In the genomic region with DNA sequence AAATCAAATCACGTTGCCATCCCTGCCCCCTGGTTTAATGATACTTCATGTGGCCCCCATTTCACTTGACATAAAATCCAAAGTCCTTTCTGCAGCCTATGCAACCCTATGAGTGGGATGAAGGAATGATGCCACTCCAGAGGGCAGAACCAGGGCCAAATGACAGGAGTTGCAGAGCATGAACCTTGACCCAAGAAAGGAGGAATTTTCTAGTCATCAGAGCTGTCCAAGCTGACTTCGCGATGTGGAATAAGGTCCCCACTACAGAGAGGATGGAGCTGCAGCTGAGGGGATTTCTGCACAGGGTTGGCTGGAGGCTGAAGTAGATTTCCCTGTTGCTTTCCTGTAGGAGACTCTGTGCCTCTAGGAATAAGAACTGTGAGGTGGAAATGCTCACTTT, we compare ENCODE assay signal across 19 cellular contexts. TPM values are rescaled to one million over a fixed set of nuclear protein-coding genes. Genes with fewer than 3 reads are reported as not detected.
"Had no signal": no experiment of that assay in that cellular context is flagged by ENCODE, and none has a peak within 500 bp of the region (broad histone marks: within the 10 kb centered on the region; RNA-seq: fewer than 3 reads in every experiment).

No MANE protein-coding gene starts in this region.

- H3K27me3 ChIP-seq: pancreas, right lobe of liver, testis had no signal

- H3K36me3 Mint-ChIP-seq: stimulated activated memory B cell treated with anti-CD40 and anti-IgM and Interleukin-4, amounts not matched to agents 10 μg/mL and 1 μg/mL and 100 μg/mL, for 72 hours; type B pancreatic cell had no signal

- H3K27ac ChIP-seq: dorsolateral prefrontal cortex, gastrocnemius medialis, lower lobe of right lung, pancreas, right lobe of liver, spleen, testis, tibial artery had no signal

- H3K27ac Mint-ChIP-seq: stimulated activated memory B cell treated with anti-CD40 and anti-IgM and Interleukin-4, amounts not matched to agents 10 μg/mL and 1 μg/mL and 100 μg/mL, for 72 hours; type B pancreatic cell had no signal

- H3K9me3 ChIP-seq: gastrocnemius medialis, lower lobe of right lung, pancreas, right lobe of liver, spleen, testis, tibial artery had no signal

- H3K4me1 ChIP-seq: lower lobe of right lung, pancreas, testis had no signal

- H3K36me3 ChIP-seq: gastrocnemius medialis, lower lobe of right lung, pancreas, right lobe of liver, spleen, tibial artery had no signal

- DNase-seq: cortex of kidney; effector CD8-positive, alpha-beta T cell; erythroblast; gastrocnemius medialis; naive thymus-derived CD8-positive, alpha-beta T cell; occipital lobe; pancreas; retina; stimulated activated CD4-positive, alpha-beta T cell treated with anti-CD3 and anti-CD28 coated beads, Interleukin-4, amount 100 ng/mL, for 4 hours; stimulated activated naive CD8-positive, alpha-beta T cell treated with anti-CD3 and anti-CD28 coated beads, Interleukin-15, Interleukin-2, amounts not matched to agents 100 U/mL and 50 U/mL, for 24 hours had no signal

- H3K4me3 ChIP-seq: dorsolateral prefrontal cortex, gastrocnemius medialis, lower lobe of right lung, pancreas, right lobe of liver, spleen, testis, tibial artery had no signal

- H3K4me3 Mint-ChIP-seq: naive thymus-derived CD8-positive, alpha-beta T cell; stimulated activated memory B cell treated with anti-CD40 and anti-IgM and Interleukin-4, amounts not matched to agents 10 μg/mL and 1 μg/mL and 100 μg/mL, for 72 hours; type B pancreatic cell had no signal

- ATAC-seq: gastrocnemius medialis; naive thymus-derived CD8-positive, alpha-beta T cell; stimulated activated naive CD8-positive, alpha-beta T cell treated with anti-CD3 and anti-CD28 coated beads, Interleukin-15, Interleukin-2, amounts not matched to agents 100 U/mL and 50 U/mL, for 24 hours had no signal

- H3K9me3 Mint-ChIP-seq: naive thymus-derived CD8-positive, alpha-beta T cell; stimulated activated memory B cell treated with anti-CD40 and anti-IgM and Interleukin-4, amounts not matched to agents 10 μg/mL and 1 μg/mL and 100 μg/mL, for 72 hours; type B pancreatic cell had no signal

RNA-seq across cellular contexts. Expression of a gene that starts 15.8 kb away (rescaled TPM):
- total RNA-seq: naive thymus-derived CD8-positive, alpha-beta T cell; pulmonary artery endothelial cell had no signal
